8 cellular contexts compared by ENCODE assay signal in genomic region chr7:94223375-94224084, GRCh38.
DNase-seq lines count a peak whose midpoint lies in the region; ATAC-seq and TF ChIP-seq lines count a peak whose summit lies in the region.

No MANE protein-coding gene starts in this region.

- no peaks in the 10 kb centered on the region for H3K27me3 ChIP-seq in lower lobe of right lung (ENCODE audit: low read depth)
- H3K27me3 ChIP-seq in naive thymus-derived CD4-positive, alpha-beta T cell (ENCODE audit: control insufficient read depth in 2 of 2, insufficient read depth in 2 of 2, low read length in 2 of 2) = no peaks in the 10 kb centered on the region

- no peaks in the 10 kb centered on the region for H3K4me1 ChIP-seq in lower lobe of right lung
- H3K4me1 ChIP-seq in naive thymus-derived CD4-positive, alpha-beta T cell (ENCODE audit: control insufficient read depth in 2 of 2, insufficient read depth in 2 of 2, low read length in 2 of 2) = no peaks in the 10 kb centered on the region

- no peak overlapping the region for H3K4me3 ChIP-seq in lower lobe of right lung
- H3K4me3 ChIP-seq in naive thymus-derived CD4-positive, alpha-beta T cell (ENCODE audit: low read length) = no peak overlapping the region

- intact Hi-C loops in lower lobe of right lung (cut with DNase I) = no loop called here
- intact Hi-C loops in naive thymus-derived CD4-positive, alpha-beta T cell (cut with micrococcal nuclease) = no loop called here

- no peaks in the 10 kb centered on the region for H3K9me3 ChIP-seq in lower lobe of right lung
- no peaks in the 10 kb centered on the region for H3K9me3 ChIP-seq in naive thymus-derived CD4-positive, alpha-beta T cell (ENCODE audit: control insufficient read depth in 2 of 3, low read length in 3 of 3)

- no peaks in the 10 kb centered on the region for H3K4me1 Mint-ChIP-seq in naive thymus-derived CD4-positive, alpha-beta T cell

- DNase-seq in GM04504 (ENCODE audit: low read depth) (peak; percentile 14), LoVo (ENCODE audit: low spot score) (peak; percentile 43), amniotic epithelial cell (ENCODE audit: low read depth) (peak; percentile 63), lower lobe of right lung (no peak), germinal center (ENCODE audit: low spot score) (no peak), Kasumi-1 (lab: John Stamatoyannopoulos, UW) (no peak)
- DNase-seq in naive thymus-derived CD4-positive, alpha-beta T cell = no peak

- no peak overlapping the region for H3K27ac ChIP-seq in lower lobe of right lung
- H3K27ac ChIP-seq in naive thymus-derived CD4-positive, alpha-beta T cell (ENCODE audit: low read depth, low read length) = no peak overlapping the region

- POLR2A ChIA-PET in naive thymus-derived CD4-positive, alpha-beta T cell (lab: Charles Lee) = no interaction called here

- H3K27me3 Mint-ChIP-seq in naive thymus-derived CD4-positive, alpha-beta T cell = no peaks in the 10 kb centered on the region

- CTCF ChIA-PET in naive thymus-derived CD4-positive, alpha-beta T cell (lab: Charles Lee) = no interaction called here

- no peak overlapping the region for H3K4me3 Mint-ChIP-seq in naive thymus-derived CD4-positive, alpha-beta T cell

- no peaks in the 10 kb centered on the region for H3K36me3 Mint-ChIP-seq in naive thymus-derived CD4-positive, alpha-beta T cell

- ATAC-seq in lower lobe of right lung (no peak), HG02973 (IDR thresholded peaks at IDR 0.05; ENCODE audit: unreplicated experiment) (no peak)
- ATAC-seq in naive thymus-derived CD4-positive, alpha-beta T cell = no peak

- peak; percentile 39 for TF ChIP-seq CTCF in lower lobe of right lung (IDR thresholded peaks at IDR 0.05)

- H3K27ac Mint-ChIP-seq in naive thymus-derived CD4-positive, alpha-beta T cell = no peak overlapping the region

- no peaks in the 10 kb centered on the region for H3K36me3 ChIP-seq in lower lobe of right lung
- H3K36me3 ChIP-seq in naive thymus-derived CD4-positive, alpha-beta T cell (ENCODE audit: control insufficient read depth in 2 of 3, insufficient read depth in 3 of 3, low read length in 3 of 3) = no peaks in the 10 kb centered on the region

- peaks cover 0 to 3% (median 0%) of the 10 kb centered on the region in 11 donors for H3K9me3 Mint-ChIP-seq in naive thymus-derived CD4-positive, alpha-beta T cell

Comparison
In these comparisons a context has a peak if more than half of its experiments do, and no peak if none do; other contexts are left out.
1. DNase-seq: peak in GM04504 (single experiment), LoVo (single experiment) and amniotic epithelial cell (single experiment); none in lower lobe of right lung (single experiment), germinal center (single experiment), naive thymus-derived CD4-positive, alpha-beta T cell (0 of 9) and Kasumi-1 (0 of 2).